Comparison of ENCODE assay signal across 28 cellular contexts in the genomic region with DNA sequence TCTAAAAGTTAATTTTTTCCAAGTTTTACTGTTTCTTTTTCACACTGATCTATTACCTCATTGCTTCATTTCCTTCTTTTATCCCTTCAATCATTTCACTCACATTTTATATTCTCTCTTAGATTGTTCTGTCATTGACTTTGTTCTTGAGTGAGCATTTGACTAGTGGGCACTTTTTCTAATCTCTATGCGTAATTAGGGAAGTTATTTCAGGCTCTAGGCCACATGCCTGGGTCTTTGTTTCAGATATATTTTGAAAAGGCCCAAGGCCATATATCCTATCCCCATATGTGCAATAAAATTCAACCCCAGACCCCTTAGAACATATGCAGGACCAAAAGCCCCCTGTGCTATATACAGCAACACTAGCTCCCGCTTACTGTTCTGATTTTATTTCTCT.
DNase-seq lines count a peak whose midpoint lies in the region; ATAC-seq and TF ChIP-seq lines count a peak whose summit lies in the region.
"Had no signal": no experiment of that assay in that cellular context is flagged by ENCODE, and none has a peak within 500 bp of the region (broad histone marks: within the 10 kb centered on the region; RNA-seq: fewer than 3 reads in every experiment).

No MANE protein-coding gene starts in this region.

- H3K36me3 ChIP-seq in CD8-positive, alpha-beta T cell (ENCODE audit: insufficient read depth, low read length) = peaks cover 4% of the 10 kb centered on the region
- H3K36me3 ChIP-seq in endodermal cell (ENCODE audit: control insufficient read depth, insufficient read depth, low read length) = peaks cover 23% of the 10 kb centered on the region
- H3K36me3 ChIP-seq: breast epithelium had no signal

- ATAC-seq in CD8-positive, alpha-beta T cell = no peak
- no peak for ATAC-seq in left lobe of liver
- ATAC-seq: foreskin keratinocyte, T-cell had no signal

- no peaks in the 10 kb centered on the region for H3K9me3 ChIP-seq in CD8-positive, alpha-beta T cell (ENCODE audit: low read length)
- no peaks in the 10 kb centered on the region for H3K9me3 ChIP-seq in endodermal cell (ENCODE audit: control insufficient read depth, low read length)
- H3K9me3 ChIP-seq: breast epithelium, esophagus muscularis mucosa, heart right ventricle, Peyer's patch, upper lobe of left lung had no signal

- POLR2A ChIA-PET in CD8-positive, alpha-beta T cell (lab: Charles Lee) = no interaction called here

- peak overlapping the region; percentile 13 for H3K27ac Mint-ChIP-seq in activated naive CD4-positive, alpha-beta T cell treated with anti-CD3 and anti-CD28 coated beads for 36 hours
- peak overlapping the region; percentile 42 for H3K27ac Mint-ChIP-seq in CD8-positive, alpha-beta T cell
- H3K27ac Mint-ChIP-seq in endodermal cell = peak overlapping the region; percentile 14
- peak overlapping the region in 2 of 3 experiments; percentile 9 to 13 for H3K27ac Mint-ChIP-seq in nephron

- H3K4me1 Mint-ChIP-seq in activated naive CD4-positive, alpha-beta T cell treated with anti-CD3 and anti-CD28 coated beads for 36 hours (ENCODE audit: low read depth) = peaks cover 39% of the 10 kb centered on the region
- H3K4me1 Mint-ChIP-seq in CD8-positive, alpha-beta T cell (ENCODE audit: low read depth) = peaks cover 42% of the 10 kb centered on the region
- H3K4me1 Mint-ChIP-seq in endodermal cell (peaks cover 7% of the 10 kb centered on the region), nephron (peaks cover 15% of the 10 kb centered on the region)

- H3K9ac ChIP-seq in endodermal cell (ENCODE audit: extremely low read depth, low read length, poor library complexity, severe bottlenecking) = no peak overlapping the region

- no peaks in the 10 kb centered on the region for H3K4me1 ChIP-seq in CD8-positive, alpha-beta T cell (ENCODE audit: insufficient read depth, low read length)
- no peaks in the 10 kb centered on the region for H3K4me1 ChIP-seq in endodermal cell (ENCODE audit: control insufficient read depth, insufficient read depth, low read length)
- H3K4me1 ChIP-seq: breast epithelium, foreskin keratinocyte, Peyer's patch had no signal

- H3K27me3 ChIP-seq in CD8-positive, alpha-beta T cell (ENCODE audit: insufficient read depth, low read length) = no peaks in the 10 kb centered on the region
- H3K27me3 ChIP-seq in endodermal cell (ENCODE audit: control insufficient read depth, insufficient read depth, low read length, poor library complexity, severe bottlenecking) = no peaks in the 10 kb centered on the region
- H3K27me3 ChIP-seq: breast epithelium, esophagus muscularis mucosa, foreskin keratinocyte, heart right ventricle, Peyer's patch, upper lobe of left lung had no signal

- H3K4me3 Mint-ChIP-seq in activated naive CD4-positive, alpha-beta T cell treated with anti-CD3 and anti-CD28 coated beads for 36 hours = no peak overlapping the region
- H3K4me3 Mint-ChIP-seq in CD8-positive, alpha-beta T cell = no peak overlapping the region
- no peak overlapping the region for H3K4me3 Mint-ChIP-seq in endodermal cell
- H3K4me3 Mint-ChIP-seq in nephron = no peak overlapping the region
- H3K4me3 Mint-ChIP-seq: T-cell had no signal

- no peak for DNase-seq in activated naive CD4-positive, alpha-beta T cell treated with anti-CD3 and anti-CD28 coated beads for 36 hours
- no peak for DNase-seq in activated naive CD4-positive, alpha-beta T cell treated with Interleukin-2 at 50 U/mL for 16 hours
- DNase-seq in CD8-positive, alpha-beta T cell = no peak
- DNase-seq in endodermal cell (no peak), DMS53 (lab: John Stamatoyannopoulos, UW) (no peak), left lobe of liver (ENCODE audit: low spot score) (no peak)
- DNase-seq in NK-92 treated with Interleukin-12 subunit alpha and Interleukin-12 subunit beta, amount 100 ng/mL, for 24 hours (lab: John Stamatoyannopoulos, UW) = no peak
- DNase-seq: activated CD4-positive, CD25-positive, alpha-beta regulatory T cell treated with anti-CD3 and anti-CD28 coated beads, Interleukin-2, amount 50 U/mL, for 72 hours; activated CD8-positive, alpha-beta memory T cell treated with anti-CD3 and anti-CD28 coated beads for 24 hours; activated T-cell treated with anti-CD3 and anti-CD28 coated beads, Interleukin-2, amount 50 U/mL, for 1 hour; Calu3; foreskin keratinocyte; HCEC 1CT; heart right ventricle; KG1; MM.1S; NCI-H2029 treated with DMSO at 0.1 percent for 48 hours; NCI-H2227 treated with DMSO at 0.1 percent for 48 hours; NCI-H69; Peyer's patch; small intestine; stimulated activated CD4-positive, alpha-beta T cell treated with anti-CD3 and anti-CD28 coated beads, Interleukin-1b, Interleukin-23, amount 100 ng/mL, for 48 hours; T-cell; upper lobe of left lung had no signal

- peaks cover 11% of the 10 kb centered on the region for H3K36me3 Mint-ChIP-seq in activated naive CD4-positive, alpha-beta T cell treated with anti-CD3 and anti-CD28 coated beads for 36 hours (ENCODE audit: low read depth)
- H3K36me3 Mint-ChIP-seq in CD8-positive, alpha-beta T cell = peaks cover 15% of the 10 kb centered on the region
- H3K36me3 Mint-ChIP-seq in endodermal cell (ENCODE audit: low read depth) = peaks cover 17% of the 10 kb centered on the region
- H3K36me3 Mint-ChIP-seq in nephron (ENCODE audit: low read depth) = peaks cover 9% of the 10 kb centered on the region

- no peak for TF ChIP-seq CTCF in CD8-positive, alpha-beta T cell (IDR thresholded peaks at IDR 0.05)
- TF ChIP-seq CTCF in endodermal cell (conservative IDR thresholded peaks at IDR 0.05) (no peak), nephron (IDR thresholded peaks at IDR 0.05; ENCODE audit: unreplicated experiment in 3 of 3) (no peak)

- H3K4me3 ChIP-seq in CD8-positive, alpha-beta T cell (ENCODE audit: low read depth, low read length) = no peak overlapping the region
- H3K4me3 ChIP-seq in endodermal cell (ENCODE audit: low read length) = no peak overlapping the region
- H3K4me3 ChIP-seq: breast epithelium, coronary artery, esophagus muscularis mucosa, heart right ventricle, Peyer's patch, upper lobe of left lung had no signal

- H3K27me3 Mint-ChIP-seq in activated naive CD4-positive, alpha-beta T cell treated with anti-CD3 and anti-CD28 coated beads for 36 hours (ENCODE audit: low read depth) = no peaks in the 10 kb centered on the region
- no peaks in the 10 kb centered on the region for H3K27me3 Mint-ChIP-seq in CD8-positive, alpha-beta T cell (ENCODE audit: low read depth)
- no peaks in the 10 kb centered on the region for H3K27me3 Mint-ChIP-seq in endodermal cell (ENCODE audit: insufficient read depth)
- H3K27me3 Mint-ChIP-seq in nephron (ENCODE audit: low read depth) = no peaks in the 10 kb centered on the region
- H3K27me3 Mint-ChIP-seq: T-cell had no signal

- no peak overlapping the region for H3K27ac ChIP-seq in CD8-positive, alpha-beta T cell (ENCODE audit: low read depth, low read length)
- H3K27ac ChIP-seq in endodermal cell (ENCODE audit: low read depth, low read length) = no peak overlapping the region
- H3K27ac ChIP-seq: breast epithelium, coronary artery, esophagus muscularis mucosa, foreskin keratinocyte, Peyer's patch, upper lobe of left lung had no signal

- WGBS in endodermal cell (ENCODE audit: insufficient coverage in 1 of 2, insufficient read length in 1 of 2), 2 experiments = 96% methylated on average over 2 of the region's 2 CpGs; no CpG with 5 or more reads in 1 of the 2 experiments

- H3K9me3 Mint-ChIP-seq in activated naive CD4-positive, alpha-beta T cell treated with anti-CD3 and anti-CD28 coated beads for 36 hours = no peaks in the 10 kb centered on the region
- no peaks in the 10 kb centered on the region for H3K9me3 Mint-ChIP-seq in CD8-positive, alpha-beta T cell
- H3K9me3 Mint-ChIP-seq in endodermal cell (no peaks in the 10 kb centered on the region), nephron (no peaks in the 10 kb centered on the region)
- H3K9me3 Mint-ChIP-seq: T-cell had no signal

- CTCF ChIA-PET in activated naive CD4-positive, alpha-beta T cell treated with anti-CD3 and anti-CD28 coated beads for 36 hours (lab: Charles Lee) = interaction anchor here (1.2 kb wide), 1 partner anchor 263 kb away, joined by 3 read pairs; no protein-coding TSS in a partner anchor
- CTCF ChIA-PET in CD8-positive, alpha-beta T cell (lab: Charles Lee) = interaction anchor here (1.0 kb wide), 1 partner anchor 264 kb away, joined by 3 read pairs; no protein-coding TSS in a partner anchor

- intact Hi-C loops in activated naive CD4-positive, alpha-beta T cell treated with anti-CD3 and anti-CD28 coated beads for 36 hours (cut with micrococcal nuclease) = no loop called here
- intact Hi-C loops in CD8-positive, alpha-beta T cell (cut with DNase I, micrococcal nuclease) = no loop called here
